ENCODE assay signal across 8 cellular contexts in genomic region chr1:26900001-26900814, GRCh38. TPM values are rescaled to one million over a fixed set of nuclear protein-coding genes. Genes with fewer than 3 reads are reported as not detected.
DNase-seq lines count a peak whose midpoint lies in the region; ATAC-seq and TF ChIP-seq lines count a peak whose summit lies in the region.

TSS of gene GPATCH3 (minus strand) at chr1:26900467. CDS start at chr1:26900442, 25 bp downstream.

- TSS peak; percentile 90 for BruUV-seq in Calu3 (replicated peaks; lab: Mats Ljungman, UMichigan)

- H3K4me3 ChIP-seq in MM.1S (ENCODE audit: low read length) = peak within 1 kb of the TSS; percentile 87
- H3K4me3 ChIP-seq in SJCRH30 = peak within 1 kb of the TSS; percentile 95
- peak within 1 kb of the TSS; percentile 98 for H3K4me3 ChIP-seq in fibroblast of villous mesenchyme (ENCODE audit: low read depth, low read length)

- intact Hi-C loops in Calu3 (cut with micrococcal nuclease; ENCODE audit: unreplicated experiment) = no loop called here

- H3K27me3 ChIP-seq in MM.1S (replicated peaks; ENCODE audit: insufficient read depth, low read length) (no peaks in the 10 kb centered on the region), SJCRH30 (no peaks in the 10 kb centered on the region)

- H3K36me3 ChIP-seq in MM.1S (replicated peaks; ENCODE audit: insufficient read depth, low read length) (no peaks in the 10 kb centered on the region; the same call in 1 of the 2 replicates), SJCRH30 (0 out of 2 replicates have a peak, but pooled peaks cover 7% of the 10 kb centered on the region)

- H3K9me3 Mint-ChIP-seq in Calu3 (ENCODE audit: low read depth, unreplicated experiment) (no peaks in the 10 kb centered on the region), nephron (no peaks in the 10 kb centered on the region)

- CTCF ChIA-PET in Calu3 (lab: Charles Lee) = interaction anchor here (0.6 to 1.1 kb wide), 5 partner anchors 8 to 100 kb away, joined by 3 to 7 read pairs (median 4); no protein-coding TSS in a partner anchor

- no peaks in the 10 kb centered on the region for H3K9me3 ChIP-seq in MM.1S (replicated peaks; ENCODE audit: insufficient read depth, low read length)
- H3K9me3 ChIP-seq in SJCRH30 (replicated peaks) = no peaks in the 10 kb centered on the region

- no peaks in the 10 kb centered on the region for H4K20me1 ChIP-seq in MM.1S (ENCODE audit: insufficient read depth, low read length)

- DNase-seq in Calu3 (peak; percentile 80), MM.1S (peak; percentile 91), SJCRH30 (peak; percentile 95 to 98), fibroblast of villous mesenchyme (ENCODE audit: low read depth) (peak; percentile 93)
- DNase-seq in activated gamma-delta T cell treated with anti-CD3 and anti-CD28 coated beads, Interleukin-2, amount 50 U/mL, for 16 hours (ENCODE audit: low read depth) = peak; percentile 76
- peak; percentile 83 for DNase-seq in stimulated activated naive CD4-positive, alpha-beta T cell treated with Interleukin-2 at 50 U/mL for 16 hours (lab: John Stamatoyannopoulos, UW)

- H3K27ac Mint-ChIP-seq in Calu3 (ENCODE audit: unreplicated experiment) = peak within 1 kb of the TSS; percentile 98
- peak within 1 kb of the TSS; percentile 90 to 97 (median 95) for H3K27ac Mint-ChIP-seq in nephron

- peak; percentile 86 for ATAC-seq in GM21737 (IDR thresholded peaks at IDR 0.05; ENCODE audit: unreplicated experiment)

- H3K27ac ChIP-seq in MM.1S (ENCODE audit: low read length) = peak within 1 kb of the TSS; percentile 68
- peak within 1 kb of the TSS; percentile 72 for H3K27ac ChIP-seq in SJCRH30

- H3K9ac ChIP-seq in MM.1S (ENCODE audit: low read length) = peak within 1 kb of the TSS; percentile 88

- H3K27me3 Mint-ChIP-seq in Calu3 (ENCODE audit: unreplicated experiment) (no peaks in the 10 kb centered on the region), nephron (ENCODE audit: low read depth) (peaks cover under 1% of the 10 kb centered on the region)

- TF ChIP-seq CTCF in Calu3 (IDR thresholded peaks at IDR 0.05; ENCODE audit: unreplicated experiment) = no peak
- no peak for TF ChIP-seq CTCF in MM.1S (IDR thresholded peaks at IDR 0.05; ENCODE audit: low read length)
- TF ChIP-seq CTCF in fibroblast of villous mesenchyme (IDR thresholded peaks at IDR 0.05; ENCODE audit: insufficient read depth, low read depth, low read length) = no peak
- TF ChIP-seq CTCF in nephron (IDR thresholded peaks at IDR 0.05; ENCODE audit: unreplicated experiment in 3 of 3) = no peak

- H3K36me3 Mint-ChIP-seq in Calu3 (ENCODE audit: insufficient read depth, unreplicated experiment) (peaks cover 24% of the 10 kb centered on the region), nephron (ENCODE audit: low read depth) (peaks cover 13% of the 10 kb centered on the region)

- H2AFZ ChIP-seq in MM.1S (ENCODE audit: low read length) = peak within 1 kb of the TSS; percentile 85

- H3K4me1 Mint-ChIP-seq in Calu3 (ENCODE audit: low read depth, unreplicated experiment) (peaks cover 7% of the 10 kb centered on the region), nephron (peaks cover 19% of the 10 kb centered on the region)

- H3K4me2 ChIP-seq in MM.1S (ENCODE audit: low read depth, low read length) = peak within 1 kb of the TSS; percentile 75

- H3F3A ChIP-seq in MM.1S (ENCODE audit: insufficient read depth, low read length) = peaks cover 4% of the 10 kb centered on the region; the same call in 1 of the 2 replicates

- peak within 1 kb of the TSS; percentile 91 for H3K4me3 Mint-ChIP-seq in Calu3 (ENCODE audit: low read depth, unreplicated experiment)
- peak within 1 kb of the TSS; percentile 87 to 94 (median 93) for H3K4me3 Mint-ChIP-seq in nephron

- no peaks in the 10 kb centered on the region for H3K9me2 ChIP-seq in MM.1S (replicated peaks; ENCODE audit: insufficient read depth, low read length)

- H3K4me1 ChIP-seq in MM.1S (ENCODE audit: low read length) (peaks cover 8% of the 10 kb centered on the region), SJCRH30 (peaks cover 11% of the 10 kb centered on the region)

- H3K79me2 ChIP-seq in MM.1S (ENCODE audit: low read length) = peaks cover 36% of the 10 kb centered on the region

RNA-seq across cellular contexts. Expression of gene GPATCH3, which starts in this region (rescaled TPM):
- total RNA-seq in Calu3 (2022) (11.5 and 11.7 TPM in 2 replicates), fibroblast of villous mesenchyme (7.3 and 8.7 TPM in 2 replicates)
- total RNA-seq in SJCRH30 (2014; rRNA removed; shearing (Covaris generic)) = 12.0 and 12.9 TPM in 2 replicates

Comparison
In these comparisons a context has a peak if more than half of its experiments do, and no peak if none do; other contexts are left out.
1. Peak in every context shown above with its lines: DNase-seq, ATAC-seq, H3K4me3 ChIP-seq and H3K27ac ChIP-seq.